Comparison of ENCODE assay signal across 8 cellular contexts in genomic region chr5:175696139-175696854, GRCh38. TPM values are rescaled to one million over a fixed set of nuclear protein-coding genes. Genes with fewer than 3 reads are reported as not detected.
DNase-seq lines count a peak whose midpoint lies in the region; ATAC-seq, FAIRE-seq and TF ChIP-seq lines count a peak whose summit lies in the region.

No MANE protein-coding gene starts in this region.

- H3K4me3 ChIP-seq in keratinocyte (ENCODE audit: control insufficient read depth in 2 of 3, extremely low read depth in 1 of 3, insufficient read depth in 2 of 3, low read depth in 1 of 3, low read length in 3 of 3) = no peak overlapping the region

- no peaks in the 10 kb centered on the region; the same call in 1 of the 2 replicates for H3K36me3 Mint-ChIP-seq in HFFc6 (ENCODE audit: low read depth)
- H3K36me3 Mint-ChIP-seq in activated naive CD8-positive, alpha-beta T cell = peaks cover 5% of the 10 kb centered on the region

- no peaks in the 10 kb centered on the region for H3K9me3 ChIP-seq in keratinocyte (ENCODE audit: control insufficient read depth, low read depth, low read length)

- no peaks in the 10 kb centered on the region for H3K4me1 Mint-ChIP-seq in HFFc6 (ENCODE audit: low read depth)
- H3K4me1 Mint-ChIP-seq in activated naive CD8-positive, alpha-beta T cell (ENCODE audit: low read depth) = peaks cover 37% of the 10 kb centered on the region

- H3K36me3 ChIP-seq in keratinocyte (ENCODE audit: control insufficient read depth in 2 of 2, extremely low read depth in 1 of 2, insufficient read depth in 2 of 2, low read length in 2 of 2) = no peaks in the 10 kb centered on the region

- H3K9me1 ChIP-seq in keratinocyte (ENCODE audit: control insufficient read depth, extremely low read depth, insufficient read depth, low read length) = no peaks in the 10 kb centered on the region

- H3K27me3 Mint-ChIP-seq in HFFc6 (ENCODE audit: insufficient read depth) = peaks cover 13% of the 10 kb centered on the region
- no peaks in the 10 kb centered on the region for H3K27me3 Mint-ChIP-seq in activated naive CD8-positive, alpha-beta T cell

- H3K79me2 ChIP-seq in keratinocyte (ENCODE audit: control insufficient read depth, insufficient read depth, low read length) = no peaks in the 10 kb centered on the region

- no peak overlapping the region for H3K4me2 ChIP-seq in keratinocyte (ENCODE audit: control insufficient read depth, extremely low read depth, insufficient read depth, low read depth, low read length)

- no peak overlapping the region for H2AFZ ChIP-seq in keratinocyte (ENCODE audit: control insufficient read depth, low read length)

- no peaks in the 10 kb centered on the region for H4K20me1 ChIP-seq in keratinocyte (ENCODE audit: control insufficient read depth, extremely low read depth, insufficient read depth, low read length)

- no peak for DNase-seq in HFFc6
- peak; percentile 81 for DNase-seq in SW480 (ENCODE audit: low spot score)
- no peak for DNase-seq in keratinocyte (ENCODE audit: low read depth, low spot score)
- peak; percentile 60 to 83 (median 63) for DNase-seq in stimulated activated CD4-positive, alpha-beta T cell treated with anti-CD3 and anti-CD28 coated beads, TNF-alpha, amount 100 ng/mL, for 24 hours (ENCODE audit: low read depth in 3 of 3)
- no peak for DNase-seq in OCI-M2 (lab: John Stamatoyannopoulos, UW; ENCODE audit: unreplicated experiment)

- no peak overlapping the region for H3K9ac ChIP-seq in keratinocyte (ENCODE audit: control insufficient read depth, extremely low read depth, insufficient read depth, low read length)

- no peak for ATAC-seq in GM19035 (IDR thresholded peaks at IDR 0.05; ENCODE audit: unreplicated experiment)

- no peak overlapping the region for H3K27ac ChIP-seq in C4-2B
- no peak overlapping the region for H3K27ac ChIP-seq in keratinocyte (ENCODE audit: control insufficient read depth, insufficient read depth, low read length)

- TF ChIP-seq CTCF in C4-2B (conservative IDR thresholded peaks at IDR 0.05) (peak; percentile 75), HFFc6 (IDR thresholded peaks at IDR 0.05) (peak; percentile 52), keratinocyte (optimal IDR thresholded peaks at IDR 0.05 in 1 of 3, IDR thresholded peaks at IDR 0.05 in 1 of 3, conservative IDR thresholded peaks at IDR 0.05 in 1 of 3; ENCODE audit: extremely low read depth in 1 of 3, insufficient read depth in 2 of 3, low read length in 3 of 3) (peak; percentile 37 to 63 (median 60))

- H3K4me3 Mint-ChIP-seq in HFFc6 = no peak overlapping the region
- H3K4me3 Mint-ChIP-seq in activated naive CD8-positive, alpha-beta T cell = peak overlapping the region; percentile 65

- H3K4me1 ChIP-seq in keratinocyte (ENCODE audit: control insufficient read depth, extremely low read depth, insufficient read depth, low read length) = no peaks in the 10 kb centered on the region

- H3K9me3 Mint-ChIP-seq in HFFc6 = peaks cover 5% of the 10 kb centered on the region; the same call in 1 of the 2 replicates
- no peaks in the 10 kb centered on the region for H3K9me3 Mint-ChIP-seq in activated naive CD8-positive, alpha-beta T cell (ENCODE audit: low read depth)

- FAIRE-seq in keratinocyte (lab: Jason Lieb, UNC) = no peak

- no peak overlapping the region for H3K27ac Mint-ChIP-seq in HFFc6
- H3K27ac Mint-ChIP-seq in activated naive CD8-positive, alpha-beta T cell = peak overlapping the region; percentile 90

- H3K27me3 ChIP-seq in keratinocyte (ENCODE audit: control insufficient read depth, extremely low read depth, insufficient read depth, low read length) = no peaks in the 10 kb centered on the region

- dilution Hi-C loops in keratinocyte (cut with MboI; ENCODE audit: extremely low pct_ligation_motif_present, low sequenced_read_pairs) = no loop called here

RNA-seq across cellular contexts. Expression of gene HRH2, which starts 38.4 kb away (rescaled TPM):
- not detected for total RNA-seq in HFFc6 (2021; fragmentation: NEBNext Ultra II Directional; extraction: Animal tissue kit (Norgen Biotek cat#: 25700))
- polyA plus RNA-seq in keratinocyte = 0.08 TPM in 1 of 3 replicates, not detected in the others
- not detected for polyA plus RNA-seq in keratinocyte (2011; ENCODE audit: low read depth)
- 0.06 TPM in 1 of 2 replicates, not detected in the other for polyA plus RNA-seq in keratinocyte (2011; cell fraction: cytosol; rRNA removed)
- polyA plus RNA-seq in keratinocyte (2011; cell fraction: nucleus; rRNA removed) = 0.08 TPM in 2 replicates
- polyA plus RNA-seq in keratinocyte (2012; ENCODE audit: low replicate concordance) = not detected in 2 replicates
- 0.07 TPM in 1 of 3 replicates, not detected in the others for polyA minus RNA-seq in keratinocyte
- not detected for polyA minus RNA-seq in keratinocyte (2011; cell fraction: cytosol; rRNA and poly(A)+ RNA removed)
- not detected in 2 replicates for polyA minus RNA-seq in keratinocyte (2011; cell fraction: nucleus; rRNA and poly(A)+ RNA removed)

Comparison
In these comparisons a context has a peak if more than half of its experiments do, and no peak if none do; other contexts are left out.
1. DNase-seq: peak in SW480 (single experiment) and stimulated activated CD4-positive, alpha-beta T cell treated with anti-CD3 and anti-CD28 coated beads, TNF-alpha, amount 100 ng/mL, for 24 hours (3 of 3); none in HFFc6 (single experiment), keratinocyte (single experiment) and OCI-M2 (single experiment).
2. Peak in every context shown above with its lines, with median percentiles within 50 percentile points of each other: CTCF ChIP-seq.